ENCODE assay signal across 8 cellular contexts in the genomic region with DNA sequence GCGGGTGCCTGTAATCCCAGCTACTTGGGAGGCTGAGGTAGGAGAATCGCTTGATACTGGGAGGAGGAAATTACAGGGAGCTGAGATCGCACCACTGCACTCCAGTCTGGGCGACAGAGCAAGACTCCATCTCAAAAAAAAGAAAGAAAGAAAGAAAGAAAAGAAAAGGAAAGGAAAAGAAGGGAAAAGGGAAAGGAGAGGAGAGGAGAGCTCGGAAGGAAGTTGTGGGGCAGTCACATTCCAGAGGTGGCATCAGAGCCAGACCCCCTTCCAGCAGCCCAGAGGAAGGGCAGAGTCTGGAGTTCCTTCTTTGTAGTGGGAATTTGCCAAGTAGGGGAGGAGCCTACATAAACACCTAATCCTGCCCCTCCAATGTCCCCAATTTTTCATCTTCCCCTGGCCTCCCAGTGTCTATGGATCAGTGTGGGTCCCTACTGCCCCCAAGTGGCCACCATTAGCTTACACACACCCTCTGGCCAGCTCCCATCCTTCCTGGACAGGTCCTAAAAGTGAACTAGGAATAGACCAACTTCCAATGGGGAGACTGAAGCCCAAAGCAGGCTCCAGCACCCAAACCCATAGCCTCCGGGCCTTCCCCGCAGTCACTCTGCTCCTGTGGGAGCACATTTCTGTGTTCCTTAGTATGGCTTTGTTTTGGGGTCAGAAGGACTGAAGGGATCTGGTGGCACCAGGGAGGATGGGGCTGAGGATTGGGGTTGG. TPM values are rescaled to one million over a fixed set of nuclear protein-coding genes. Genes with fewer than 3 reads are reported as not detected.
DNase-seq lines count a peak whose midpoint lies in the region; ATAC-seq and TF ChIP-seq lines count a peak whose summit lies in the region.

No MANE protein-coding gene starts in this region.

- POLR2A ChIA-PET in MCF 10A (lab: Yijun Ruan, JAX), result interaction anchor here (1.0 to 1.4 kb wide), 3 partner anchors 11 to 215 kb away, joined by 3 to 7 read pairs (median 3); a partner anchor contains a TSS

- H3K27me3 Mint-ChIP-seq in MCF 10A (ENCODE audit: insufficient read depth, unreplicated experiment), result peaks cover under 1% of the 10 kb centered on the region
- H3K27me3 Mint-ChIP-seq in immature natural killer cell (ENCODE audit: low read depth in 3 of 3), result peaks cover 2 to 11% (median 5%) of the 10 kb centered on the region in 3 donors
- peaks cover 81% of the 10 kb centered on the region for H3K27me3 Mint-ChIP-seq in stimulated activated memory B cell treated with anti-CD40 and anti-IgM and Interleukin-4, amounts not matched to agents 10 μg/mL and 1 μg/mL and 100 μg/mL, for 72 hours

- ATAC-seq in stimulated activated memory B cell treated with anti-CD40 and anti-IgM and Interleukin-4, amounts not matched to agents 10 μg/mL and 1 μg/mL and 100 μg/mL, for 72 hours, result peak; percentile 42
- no peak for ATAC-seq in HG02678 (IDR thresholded peaks at IDR 0.05; ENCODE audit: unreplicated experiment)

- peak; percentile 75 for TF ChIP-seq CTCF in MCF 10A (IDR thresholded peaks at IDR 0.05; ENCODE audit: unreplicated experiment)

- H3K4me3 Mint-ChIP-seq in MCF 10A (ENCODE audit: unreplicated experiment) (no peak overlapping the region), immature natural killer cell (no peak overlapping the region)
- no peak overlapping the region for H3K4me3 Mint-ChIP-seq in stimulated activated memory B cell treated with anti-CD40 and anti-IgM and Interleukin-4, amounts not matched to agents 10 μg/mL and 1 μg/mL and 100 μg/mL, for 72 hours

- intact Hi-C loops in MCF 10A (cut with micrococcal nuclease), result loop anchor here (1.0 kb wide), 1 partner anchor 85 kb away; no protein-coding TSS in a partner anchor

- H3K27ac Mint-ChIP-seq in MCF 10A (ENCODE audit: low read depth, unreplicated experiment) (peak overlapping the region; percentile 36), immature natural killer cell (no peak overlapping the region)
- no peak overlapping the region for H3K27ac Mint-ChIP-seq in stimulated activated memory B cell treated with anti-CD40 and anti-IgM and Interleukin-4, amounts not matched to agents 10 μg/mL and 1 μg/mL and 100 μg/mL, for 72 hours

- CTCF ChIA-PET in MCF 10A (lab: Yijun Ruan, JAX), result interaction anchor here (0.6 to 3.3 kb wide), 26 partner anchors 8 to 1130 kb away, joined by 3 to 50 read pairs (median 4); no protein-coding TSS in a partner anchor

- no TSS peak for BruUV-seq in MCF 10A (replicated peaks; lab: Mats Ljungman, UMichigan)

- H3K9me3 Mint-ChIP-seq in MCF 10A (ENCODE audit: unreplicated experiment) (no peaks in the 10 kb centered on the region), immature natural killer cell (no peaks in the 10 kb centered on the region)
- no peaks in the 10 kb centered on the region for H3K9me3 Mint-ChIP-seq in stimulated activated memory B cell treated with anti-CD40 and anti-IgM and Interleukin-4, amounts not matched to agents 10 μg/mL and 1 μg/mL and 100 μg/mL, for 72 hours

- peak; percentile 38 for DNase-seq in NCI-H2171 treated with DMSO at 0.1 percent for 48 hours (lab: John Stamatoyannopoulos, UW)
- no peak for DNase-seq in NCI-H2171 (lab: John Stamatoyannopoulos, UW)
- peak; percentile 68 for DNase-seq in HuH-7 (ENCODE audit: low spot score)
- peak; percentile 81 for DNase-seq in OCI-M1 (lab: John Stamatoyannopoulos, UW)
- DNase-seq in MCF 10A (ENCODE audit: unreplicated experiment), result peak; percentile 73
- DNase-seq in immature natural killer cell, result peak in 2 of 3 donors; percentile 19 to 25

- H3K4me1 Mint-ChIP-seq in MCF 10A (ENCODE audit: insufficient read depth, unreplicated experiment), result no peaks in the 10 kb centered on the region
- H3K4me1 Mint-ChIP-seq in immature natural killer cell, result peaks cover 0 to 6% of the 10 kb centered on the region in 2 donors
- H3K4me1 Mint-ChIP-seq in stimulated activated memory B cell treated with anti-CD40 and anti-IgM and Interleukin-4, amounts not matched to agents 10 μg/mL and 1 μg/mL and 100 μg/mL, for 72 hours, result peaks cover 9% of the 10 kb centered on the region

- no peaks in the 10 kb centered on the region for H3K36me3 Mint-ChIP-seq in MCF 10A (ENCODE audit: insufficient read depth, unreplicated experiment)
- H3K36me3 Mint-ChIP-seq in immature natural killer cell, result no peaks in the 10 kb centered on the region
- no peaks in the 10 kb centered on the region for H3K36me3 Mint-ChIP-seq in stimulated activated memory B cell treated with anti-CD40 and anti-IgM and Interleukin-4, amounts not matched to agents 10 μg/mL and 1 μg/mL and 100 μg/mL, for 72 hours

RNA-seq across cellular contexts. Expression of a gene that starts 39.6 kb away (rescaled TPM):
- 158 and 198 TPM in 2 replicates for total RNA-seq in MCF 10A (2022)
- 10 to 100 TPM; 11.2 to 49.8 (median 34.6) TPM for polyA plus RNA-seq in immature natural killer cell
